ENCODE assay signal across 8 cellular contexts in genomic region chr12:121240484-121241202, GRCh38. TPM values are rescaled to one million over a fixed set of nuclear protein-coding genes. Genes with fewer than 3 reads are reported as not detected.
DNase-seq lines count a peak whose midpoint lies in the region; ATAC-seq, FAIRE-seq and TF ChIP-seq lines count a peak whose summit lies in the region.

No MANE protein-coding gene starts in this region.

- no peak overlapping the region for H3K27ac ChIP-seq in thyroid gland

- TF ChIP-seq POLR2A in thyroid gland (IDR thresholded peaks at IDR 0.05): no peak

- no peaks in the 10 kb centered on the region for H3K27me3 ChIP-seq in thyroid gland

- intact Hi-C loops in thyroid gland (cut with DNase I): no loop called here

- ATAC-seq in HG02840 (IDR thresholded peaks at IDR 0.05; ENCODE audit: low FRiP score, unreplicated experiment): no peak

- 48 to 54% methylated on average over 36 to 41 of the region's 41 CpGs for WGBS in thyroid gland, 2 donors

- H3K4me1 Mint-ChIP-seq in IgD-negative memory B cell (peaks cover 10 to 17% (median 16%) of the 10 kb centered on the region in 3 donors), progenitor cell of endocrine pancreas (ENCODE audit: low read depth) (peaks cover 15% of the 10 kb centered on the region)

- no peak for FAIRE-seq in RCC 7860 (lab: Jason Lieb, UNC)

- peak overlapping the region; percentile 71 to 95 (median 87) for H3K4me3 Mint-ChIP-seq in IgD-negative memory B cell
- no peak overlapping the region for H3K4me3 Mint-ChIP-seq in progenitor cell of endocrine pancreas (ENCODE audit: low read depth)

- TF ChIP-seq CTCF in progenitor cell of endocrine pancreas (IDR thresholded peaks at IDR 0.05; ENCODE audit: unreplicated experiment) (no peak), thyroid gland (IDR thresholded peaks at IDR 0.05) (no peak)

- H3K9me3 ChIP-seq in thyroid gland: no peaks in the 10 kb centered on the region

- H3K36me3 ChIP-seq in thyroid gland: peaks cover 8 to 13% of the 10 kb centered on the region in 2 donors

- H3K27me3 Mint-ChIP-seq in IgD-negative memory B cell (no peaks in the 10 kb centered on the region), progenitor cell of endocrine pancreas (no peaks in the 10 kb centered on the region)

- H3K36me3 Mint-ChIP-seq in IgD-negative memory B cell (peaks cover 5% of the 10 kb centered on the region), progenitor cell of endocrine pancreas (ENCODE audit: insufficient read depth) (peaks cover 22% of the 10 kb centered on the region)

- H3K9me3 Mint-ChIP-seq in IgD-negative memory B cell (no peaks in the 10 kb centered on the region), progenitor cell of endocrine pancreas (ENCODE audit: low read depth) (no peaks in the 10 kb centered on the region)

- H3K4me1 ChIP-seq in thyroid gland: no peaks in the 10 kb centered on the region

- H3K4me3 ChIP-seq in thyroid gland (replicated peaks in 1 of 3): no peak overlapping the region

- peak; percentile 93 for DNase-seq in activated CD8-positive, alpha-beta memory T cell treated with anti-CD3 and anti-CD28 coated beads, Interleukin-2, amount 50 U/mL, for 4 hours
- peak; percentile 57 for DNase-seq in fibroblast of peridontal ligament (ENCODE audit: extremely low read depth)
- DNase-seq in progenitor cell of endocrine pancreas (ENCODE audit: low spot score, unreplicated experiment): no peak
- DNase-seq in thyroid gland: peak; percentile 49 to 60
- no peak for DNase-seq in kidney tubule cell (ENCODE audit: low spot score)
- DNase-seq in RCC 7860 (ENCODE audit: low spot score): no peak

- peak overlapping the region; percentile 85 to 97 (median 93) for H3K27ac Mint-ChIP-seq in IgD-negative memory B cell
- H3K27ac Mint-ChIP-seq in progenitor cell of endocrine pancreas: peak overlapping the region; percentile 78

RNA-seq across cellular contexts. Expression of gene P2RX4, which starts 30.7 kb away (rescaled TPM):
- polyA plus RNA-seq in IgD-negative memory B cell: 27.5 TPM
- total RNA-seq in progenitor cell of endocrine pancreas: 23.9 and 28.3 TPM in 2 replicates
- total RNA-seq in thyroid gland: 10 to 100 TPM; 36.8 to 87.3 (median 56.1) TPM

RNA-seq across cellular contexts. Expression of gene CAMKK2, which starts 55.9 kb away (rescaled TPM):
- 17.0 TPM for polyA plus RNA-seq in IgD-negative memory B cell
- total RNA-seq in progenitor cell of endocrine pancreas (38.4 and 44.2 TPM in 2 replicates), thyroid gland (10 to 100 TPM; 34.1 to 38.4 (median 36.3) TPM)

Comparison
In these comparisons a context has a peak if more than half of its experiments do, and no peak if none do; other contexts are left out.
1. DNase-seq: peak in activated CD8-positive, alpha-beta memory T cell treated with anti-CD3 and anti-CD28 coated beads, Interleukin-2, amount 50 U/mL, for 4 hours (single experiment), fibroblast of peridontal ligament (single experiment) and thyroid gland (2 of 2); none in progenitor cell of endocrine pancreas (single experiment), kidney tubule cell (single experiment) and RCC 7860 (single experiment).